1 cellular context compared by ENCODE assay signal in genomic region chr17:81385320-81386111, GRCh38.
TF ChIP-seq lines count a peak whose summit lies in the region.

No MANE protein-coding gene starts in this region.

TF ChIP-seq in HepG2, 621 proteins besides CTCF, POLR2A, EP300 and RAD21 (continued from another document and continues in another):
- TF ChIP-seq DR1 (CRISPR knock-in tag; IDR thresholded peaks at IDR 0.05) (0 out of 2 replicates have a peak, but pooled peaks have one; percentile 12), ARID4A (CRISPR knock-in tag; IDR thresholded peaks at IDR 0.05; ENCODE audit: borderline replicate concordance) (0 out of 2 replicates have a peak, but pooled peaks have one; percentile 7), HDAC1 (CRISPR knock-in tag; IDR thresholded peaks at IDR 0.05) (peak; percentile 8; the same call in 1 of the 2 replicates), EZH2 (conservative IDR thresholded peaks at IDR 0.05; ENCODE audit: low read depth, low read length) (peak; percentile 57; the same call in 1 of the 2 replicates), TOPORS (CRISPR knock-in tag; IDR thresholded peaks at IDR 0.05) (no peak), ARHGAP35 (CRISPR knock-in tag; IDR thresholded peaks at IDR 0.05; ENCODE audit: borderline replicate concordance) (peak; percentile 67; the same call in 1 of the 2 replicates), MLX (CRISPR knock-in tag; IDR thresholded peaks at IDR 0.05) (no peak), ZBTB7B (CRISPR knock-in tag; IDR thresholded peaks at IDR 0.05) (peak; percentile 45; the same call in 1 of the 2 replicates), MTA1 (CRISPR knock-in tag; IDR thresholded peaks at IDR 0.05; ENCODE audit: borderline replicate concordance) (0 out of 2 replicates have a peak, but pooled peaks have one; percentile 14), SETDB1 (CRISPR knock-in tag; IDR thresholded peaks at IDR 0.05; ENCODE audit: borderline replicate concordance) (no peak), NFKB2 (CRISPR knock-in tag; IDR thresholded peaks at IDR 0.05; ENCODE audit: borderline replicate concordance) (0 out of 2 replicates have a peak, but pooled peaks have one; percentile 9), ZNF292 (CRISPR knock-in tag; IDR thresholded peaks at IDR 0.05; ENCODE audit: borderline replicate concordance, low read depth) (0 out of 2 replicates have a peak, but pooled peaks have one; percentile 20), CCDC6 (CRISPR knock-in tag; IDR thresholded peaks at IDR 0.05) (no peak), MXD3 (CRISPR knock-in tag; IDR thresholded peaks at IDR 0.05) (0 out of 2 replicates have a peak, but pooled peaks have one; percentile 9), FOXP4 (CRISPR knock-in tag; IDR thresholded peaks at IDR 0.05) (no peak), ZNF142 (CRISPR knock-in tag; IDR thresholded peaks at IDR 0.05) (peak; percentile 22; the same call in 1 of the 2 replicates), ARID5B (CRISPR knock-in tag; IDR thresholded peaks at IDR 0.05) (0 out of 2 replicates have a peak, but pooled peaks have one; percentile 7), ELF3 (CRISPR knock-in tag; IDR thresholded peaks at IDR 0.05) (no peak), ZNF652 (CRISPR knock-in tag; IDR thresholded peaks at IDR 0.05; ENCODE audit: borderline replicate concordance, low read depth) (0 out of 2 replicates have a peak, but pooled peaks have one; percentile 60), XBP1 (CRISPR knock-in tag; IDR thresholded peaks at IDR 0.05) (no peak), PRDM15 (CRISPR knock-in tag; IDR thresholded peaks at IDR 0.05) (no peak), HNF4A (CRISPR knock-in tag; IDR thresholded peaks at IDR 0.05) (peak; percentile 27; the same call in 1 of the 2 replicates), GATAD1 (CRISPR knock-in tag; IDR thresholded peaks at IDR 0.05) (0 out of 2 replicates have a peak, but pooled peaks have one; percentile 19), MED8 (CRISPR knock-in tag; IDR thresholded peaks at IDR 0.05; ENCODE audit: insufficient replicate concordance) (peak; percentile 34), TP53 (CRISPR knock-in tag; conservative IDR thresholded peaks at IDR 0.05) (no peak), HOXD1 (CRISPR knock-in tag; IDR thresholded peaks at IDR 0.05) (0 out of 2 replicates have a peak, but pooled peaks have one; percentile 37), RXRB (CRISPR knock-in tag; IDR thresholded peaks at IDR 0.05; ENCODE audit: borderline replicate concordance) (no peak), UBTF (CRISPR knock-in tag; IDR thresholded peaks at IDR 0.05) (no peak)
